In the genomic region with DNA sequence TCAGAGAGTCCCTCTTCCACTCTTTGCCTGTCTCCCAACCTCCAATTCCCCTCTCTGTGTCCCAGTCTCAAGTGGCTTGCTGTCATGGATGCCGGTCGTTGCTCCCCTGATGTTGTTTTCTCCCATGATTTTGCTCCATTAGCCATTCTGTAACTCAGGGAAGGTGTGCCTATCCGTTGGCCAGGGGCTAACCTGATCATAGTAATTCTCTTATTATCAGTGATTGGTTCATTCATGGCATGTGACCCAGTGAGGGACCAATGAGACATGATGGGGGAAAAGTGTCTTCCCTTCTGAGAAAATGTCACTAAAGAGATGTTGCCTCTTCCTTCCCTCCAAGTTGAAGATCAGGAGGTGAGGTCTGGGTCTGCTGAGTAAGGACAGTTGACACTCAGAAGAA, we compare ENCODE assay signal across 8 cellular contexts.
"Had no signal": no experiment of that assay in that cellular context is flagged by ENCODE, and none has a peak within 500 bp of the region (broad histone marks: within the 10 kb centered on the region; RNA-seq: fewer than 3 reads in every experiment).

No MANE protein-coding gene starts in this region.

- H3K9me3 Mint-ChIP-seq: HFFc6 had no signal

- H3K9me3 ChIP-seq: HAP-1 had no signal

- DNase-seq: GM23248, GOT3, H7, HFFc6, IMR-90, KG1 had no signal

- H3K4me3 Mint-ChIP-seq: HFFc6 had no signal

- ATAC-seq: HCT116 had no signal

- H3K27ac Mint-ChIP-seq: HFFc6 had no signal
